In the genomic region with DNA sequence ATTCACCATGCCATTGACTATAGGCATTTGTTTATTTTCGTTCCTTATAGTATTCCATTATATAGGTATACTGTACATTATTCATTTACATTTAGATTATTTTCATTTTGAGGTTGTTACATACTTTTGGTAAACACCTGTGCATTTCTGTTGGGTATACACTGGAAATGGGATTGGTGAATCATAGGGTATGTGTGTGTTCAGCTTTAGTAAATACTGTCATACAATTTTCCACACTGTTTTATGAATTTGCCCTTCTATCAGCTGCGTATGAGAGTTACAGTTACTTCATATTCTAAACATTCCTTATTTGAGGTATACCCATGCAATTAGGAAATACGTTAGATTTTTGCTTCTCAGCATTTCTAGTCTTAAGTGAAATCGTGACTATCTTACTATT, we compare ENCODE assay signal across 2 cellular contexts.
TF ChIP-seq lines count a peak whose summit lies in the region.

No MANE protein-coding gene starts in this region.

TF ChIP-seq in A549, 52 proteins besides CTCF, POLR2A, EP300 and RAD21:
- TF ChIP-seq TFCP2L1 (CRISPR knock-in tag; IDR thresholded peaks at IDR 0.05), result no peak
- TF ChIP-seq KDM5A (IDR thresholded peaks at IDR 0.05), result no peak
- TF ChIP-seq ZC3H11A (IDR thresholded peaks at IDR 0.05), result no peak
- TF ChIP-seq ZFP36 (IDR thresholded peaks at IDR 0.05; ENCODE audit: borderline replicate concordance, partially characterized antibody), result no peak
- TF ChIP-seq ATOH8 (CRISPR knock-in tag; IDR thresholded peaks at IDR 0.05; ENCODE audit: low read depth), result no peak
- TF ChIP-seq HOXA7 (CRISPR knock-in tag; IDR thresholded peaks at IDR 0.05), result no peak
- no peak for TF ChIP-seq FOXS1 (CRISPR knock-in tag; IDR thresholded peaks at IDR 0.05)
- no peak for TF ChIP-seq TP53 (CRISPR knock-in tag; IDR thresholded peaks at IDR 0.05)
- no peak for TF ChIP-seq HEYL (CRISPR knock-in tag; IDR thresholded peaks at IDR 0.05)
- TF ChIP-seq JUNB (IDR thresholded peaks at IDR 0.05), result no peak
- TF ChIP-seq BHLHE40 (IDR thresholded peaks at IDR 0.05; ENCODE audit: low read depth, low read length), result no peak
- TF ChIP-seq CHD2 (IDR thresholded peaks at IDR 0.05; ENCODE audit: low read length, partially characterized antibody), result no peak
- TF ChIP-seq PHF8 (IDR thresholded peaks at IDR 0.05; ENCODE audit: borderline replicate concordance, low read depth), result no peak
- TF ChIP-seq CBX2 (IDR thresholded peaks at IDR 0.05; ENCODE audit: borderline replicate concordance, low read depth), result no peak

TF ChIP-seq in K562, 482 proteins besides CTCF, POLR2A, EP300 and RAD21:
- TF ChIP-seq ZNF316 (IDR thresholded peaks at IDR 0.05), result peak; percentile 19; the same call in 1 of the 2 replicates
- TF ChIP-seq, protein P1, sequence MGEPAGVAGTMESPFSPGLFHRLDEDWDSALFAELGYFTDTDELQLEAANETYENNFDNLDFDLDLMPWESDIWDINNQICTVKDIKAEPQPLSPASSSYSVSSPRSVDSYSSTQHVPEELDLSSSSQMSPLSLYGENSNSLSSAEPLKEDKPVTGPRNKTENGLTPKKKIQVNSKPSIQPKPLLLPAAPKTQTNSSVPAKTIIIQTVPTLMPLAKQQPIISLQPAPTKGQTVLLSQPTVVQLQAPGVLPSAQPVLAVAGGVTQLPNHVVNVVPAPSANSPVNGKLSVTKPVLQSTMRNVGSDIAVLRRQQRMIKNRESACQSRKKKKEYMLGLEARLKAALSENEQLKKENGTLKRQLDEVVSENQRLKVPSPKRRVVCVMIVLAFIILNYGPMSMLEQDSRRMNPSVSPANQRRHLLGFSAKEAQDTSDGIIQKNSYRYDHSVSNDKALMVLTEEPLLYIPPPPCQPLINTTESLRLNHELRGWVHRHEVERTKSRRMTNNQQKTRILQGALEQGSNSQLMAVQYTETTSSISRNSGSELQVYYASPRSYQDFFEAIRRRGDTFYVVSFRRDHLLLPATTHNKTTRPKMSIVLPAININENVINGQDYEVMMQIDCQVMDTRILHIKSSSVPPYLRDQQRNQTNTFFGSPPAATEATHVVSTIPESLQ (CRISPR knock-in tag; IDR thresholded peaks at IDR 0.05), result no peak
